Comparison of ENCODE assay signal across 1 cellular context in the genomic region with DNA sequence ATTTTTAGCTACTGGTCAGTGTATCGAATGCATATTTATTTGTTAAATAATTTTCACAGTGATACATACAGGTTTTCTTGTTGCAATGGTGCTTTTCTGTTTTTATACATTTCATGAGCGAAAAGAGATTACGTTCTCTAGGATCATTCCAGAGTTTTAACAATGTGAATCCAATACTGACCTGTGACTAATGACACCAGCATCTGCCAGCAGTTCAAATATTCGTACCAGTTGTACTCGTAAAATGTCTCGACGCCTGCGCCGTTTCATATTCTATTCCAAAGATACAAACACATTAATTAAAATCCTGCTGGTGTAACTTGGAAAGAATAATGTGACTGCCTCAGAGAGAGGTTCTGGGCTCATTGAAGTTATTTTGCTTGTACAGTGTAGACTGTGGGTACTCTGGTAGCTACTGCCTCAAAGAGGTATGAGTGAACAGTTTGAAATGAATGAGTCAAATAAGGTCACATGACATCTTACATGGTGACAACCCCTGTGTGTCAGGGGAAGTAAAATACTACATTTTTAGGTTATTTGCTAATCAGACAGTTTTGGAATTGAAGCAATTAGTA.
TF ChIP-seq lines count a peak whose summit lies in the region.

No MANE protein-coding gene starts in this region.

TF ChIP-seq in SK-N-SH treated with all-trans-retinoic acid at 6 μM for 48 hours, 23 proteins besides CTCF, POLR2A, EP300 and RAD21 (continued from another document):
- TF ChIP-seq, protein P1, sequence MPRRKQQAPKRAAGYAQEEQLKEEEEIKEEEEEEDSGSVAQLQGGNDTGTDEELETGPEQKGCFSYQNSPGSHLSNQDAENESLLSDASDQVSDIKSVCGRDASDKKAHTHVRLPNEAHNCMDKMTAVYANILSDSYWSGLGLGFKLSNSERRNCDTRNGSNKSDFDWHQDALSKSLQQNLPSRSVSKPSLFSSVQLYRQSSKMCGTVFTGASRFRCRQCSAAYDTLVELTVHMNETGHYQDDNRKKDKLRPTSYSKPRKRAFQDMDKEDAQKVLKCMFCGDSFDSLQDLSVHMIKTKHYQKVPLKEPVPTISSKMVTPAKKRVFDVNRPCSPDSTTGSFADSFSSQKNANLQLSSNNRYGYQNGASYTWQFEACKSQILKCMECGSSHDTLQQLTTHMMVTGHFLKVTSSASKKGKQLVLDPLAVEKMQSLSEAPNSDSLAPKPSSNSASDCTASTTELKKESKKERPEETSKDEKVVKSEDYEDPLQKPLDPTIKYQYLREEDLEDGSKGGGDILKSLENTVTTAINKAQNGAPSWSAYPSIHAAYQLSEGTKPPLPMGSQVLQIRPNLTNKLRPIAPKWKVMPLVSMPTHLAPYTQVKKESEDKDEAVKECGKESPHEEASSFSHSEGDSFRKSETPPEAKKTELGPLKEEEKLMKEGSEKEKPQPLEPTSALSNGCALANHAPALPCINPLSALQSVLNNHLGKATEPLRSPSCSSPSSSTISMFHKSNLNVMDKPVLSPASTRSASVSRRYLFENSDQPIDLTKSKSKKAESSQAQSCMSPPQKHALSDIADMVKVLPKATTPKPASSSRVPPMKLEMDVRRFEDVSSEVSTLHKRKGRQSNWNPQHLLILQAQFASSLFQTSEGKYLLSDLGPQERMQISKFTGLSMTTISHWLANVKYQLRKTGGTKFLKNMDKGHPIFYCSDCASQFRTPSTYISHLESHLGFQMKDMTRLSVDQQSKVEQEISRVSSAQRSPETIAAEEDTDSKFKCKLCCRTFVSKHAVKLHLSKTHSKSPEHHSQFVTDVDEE (CRISPR knock-in tag; IDR thresholded peaks at IDR 0.05), result no peak
- TF ChIP-seq TOX (CRISPR knock-in tag; IDR thresholded peaks at IDR 0.05; ENCODE audit: borderline replicate concordance) (no peak), PPARA (CRISPR knock-in tag; IDR thresholded peaks at IDR 0.05; ENCODE audit: borderline replicate concordance) (no peak), BACH2 (CRISPR knock-in tag; IDR thresholded peaks at IDR 0.05; ENCODE audit: borderline replicate concordance) (no peak), RARB (CRISPR knock-in tag; IDR thresholded peaks at IDR 0.05) (no peak), CSDC2 (CRISPR knock-in tag; IDR thresholded peaks at IDR 0.05) (no peak), ZFP30 (CRISPR knock-in tag; IDR thresholded peaks at IDR 0.05) (no peak), TCF4 (CRISPR knock-in tag; IDR thresholded peaks at IDR 0.05; ENCODE audit: borderline replicate concordance) (no peak), ESRRG (CRISPR knock-in tag; IDR thresholded peaks at IDR 0.05) (no peak), ZNF565 (CRISPR knock-in tag; conservative IDR thresholded peaks at IDR 0.05; ENCODE audit: low read depth) (no peak)
- TF ChIP-seq, protein P2, sequence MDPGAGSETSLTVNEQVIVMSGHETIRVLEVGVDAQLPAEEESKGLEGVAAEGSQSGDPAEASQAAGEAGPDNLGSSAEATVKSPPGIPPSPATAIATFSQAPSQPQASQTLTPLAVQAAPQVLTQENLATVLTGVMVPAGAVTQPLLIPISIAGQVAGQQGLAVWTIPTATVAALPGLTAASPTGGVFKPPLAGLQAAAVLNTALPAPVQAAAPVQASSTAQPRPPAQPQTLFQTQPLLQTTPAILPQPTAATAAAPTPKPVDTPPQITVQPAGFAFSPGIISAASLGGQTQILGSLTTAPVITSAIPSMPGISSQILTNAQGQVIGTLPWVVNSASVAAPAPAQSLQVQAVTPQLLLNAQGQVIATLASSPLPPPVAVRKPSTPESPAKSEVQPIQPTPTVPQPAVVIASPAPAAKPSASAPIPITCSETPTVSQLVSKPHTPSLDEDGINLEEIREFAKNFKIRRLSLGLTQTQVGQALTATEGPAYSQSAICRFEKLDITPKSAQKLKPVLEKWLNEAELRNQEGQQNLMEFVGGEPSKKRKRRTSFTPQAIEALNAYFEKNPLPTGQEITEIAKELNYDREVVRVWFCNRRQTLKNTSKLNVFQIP (CRISPR knock-in tag; IDR thresholded peaks at IDR 0.05; ENCODE audit: borderline replicate concordance, low read depth), result no peak
- TF ChIP-seq, protein P3, sequence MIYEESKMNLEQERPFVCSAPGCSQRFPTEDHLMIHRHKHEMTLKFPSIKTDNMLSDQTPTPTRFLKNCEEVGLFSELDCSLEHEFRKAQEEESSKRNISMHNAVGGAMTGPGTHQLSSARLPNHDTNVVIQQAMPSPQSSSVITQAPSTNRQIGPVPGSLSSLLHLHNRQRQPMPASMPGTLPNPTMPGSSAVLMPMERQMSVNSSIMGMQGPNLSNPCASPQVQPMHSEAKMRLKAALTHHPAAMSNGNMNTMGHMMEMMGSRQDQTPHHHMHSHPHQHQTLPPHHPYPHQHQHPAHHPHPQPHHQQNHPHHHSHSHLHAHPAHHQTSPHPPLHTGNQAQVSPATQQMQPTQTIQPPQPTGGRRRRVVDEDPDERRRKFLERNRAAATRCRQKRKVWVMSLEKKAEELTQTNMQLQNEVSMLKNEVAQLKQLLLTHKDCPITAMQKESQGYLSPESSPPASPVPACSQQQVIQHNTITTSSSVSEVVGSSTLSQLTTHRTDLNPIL (CRISPR knock-in tag; IDR thresholded peaks at IDR 0.05; ENCODE audit: low read depth), result no peak
